1 cellular context compared by ENCODE assay signal in genomic region chr9:125405938-125406811, GRCh38.
TF ChIP-seq lines count a peak whose summit lies in the region.

No MANE protein-coding gene starts in this region.

TF ChIP-seq in K562, 482 proteins besides CTCF, POLR2A, EP300 and RAD21 (continued from another document):
- TF ChIP-seq ADNP (tag; IDR thresholded peaks at IDR 0.05) (peak; percentile 86), USF2 (CRISPR knock-in tag; IDR thresholded peaks at IDR 0.05) (peak; percentile 80), ARID1B (IDR thresholded peaks at IDR 0.05) (peak; percentile 32; the same call in 1 of the 2 replicates), SPI1 (IDR thresholded peaks at IDR 0.05; ENCODE audit: borderline replicate concordance, low read depth, low read length) (peak; percentile 85), BCOR (IDR thresholded peaks at IDR 0.05) (peak; percentile 94), BHLHE40 (IDR thresholded peaks at IDR 0.05; ENCODE audit: low read length) (peak; percentile 59), TSHZ1 (CRISPR knock-in tag; IDR thresholded peaks at IDR 0.05) (no peak), CREB3L1 (IDR thresholded peaks at IDR 0.05; ENCODE audit: borderline replicate concordance, low read depth) (no peak), TRIM28 (IDR thresholded peaks at IDR 0.05) (no peak), ZFX (CRISPR knock-in tag; IDR thresholded peaks at IDR 0.05) (no peak), TOE1 (IDR thresholded peaks at IDR 0.05; ENCODE audit: borderline replicate concordance) (peak; percentile 66; the same call in 1 of the 2 replicates), TOE1 (CRISPR knock-in tag; IDR thresholded peaks at IDR 0.05; ENCODE audit: borderline replicate concordance, low read depth) (no peak), RFX5 (IDR thresholded peaks at IDR 0.05; ENCODE audit: low read depth, low read length) (no peak), TFE3 (CRISPR knock-in tag; IDR thresholded peaks at IDR 0.05) (peak; percentile 55), ZFP36 (IDR thresholded peaks at IDR 0.05; ENCODE audit: low read depth, low read length, partially characterized antibody) (peak; percentile 86), PBX2 (CRISPR knock-in tag; IDR thresholded peaks at IDR 0.05; ENCODE audit: low read depth) (no peak), PBX2 (tag; conservative IDR thresholded peaks at IDR 0.05; ENCODE audit: low read depth) (peak; percentile 20; the same call in 1 of the 2 replicates), HDAC2 (IDR thresholded peaks at IDR 0.05) (0 out of 2 replicates have a peak, but pooled peaks have one; percentile 43), SMAD4 (CRISPR knock-in tag; conservative IDR thresholded peaks at IDR 0.05) (peak; percentile 71), JUND (IDR thresholded peaks at IDR 0.05; ENCODE audit: borderline replicate concordance, low read depth, low read length) (peak; percentile 73), JUND (tag; IDR thresholded peaks at IDR 0.05; ENCODE audit: borderline replicate concordance, low read depth, low read length) (no peak), JUN (IDR thresholded peaks at IDR 0.05; ENCODE audit: borderline replicate concordance, low read depth, low read length) (peak; percentile 57; the same call in 1 of the 2 replicates), JUN (CRISPR knock-in tag; IDR thresholded peaks at IDR 0.05; ENCODE audit: borderline replicate concordance) (no peak), KLF1 (tag; IDR thresholded peaks at IDR 0.05) (0 out of 2 replicates have a peak, but pooled peaks have one; percentile 40), PKNOX1 (IDR thresholded peaks at IDR 0.05) (peak; percentile 61), TCFL5 (CRISPR knock-in tag; conservative IDR thresholded peaks at IDR 0.05) (no peak), MITF (IDR thresholded peaks at IDR 0.05) (0 out of 2 replicates have a peak, but pooled peaks have one; percentile 16), RBM25 (IDR thresholded peaks at IDR 0.05; ENCODE audit: low read depth, low read length, severe bottlenecking) (peak; percentile 97), ATF3 (IDR thresholded peaks at IDR 0.05) (peak; percentile 72), ATF3 (CRISPR knock-in tag; conservative IDR thresholded peaks at IDR 0.05) (no peak), ATF7 (IDR thresholded peaks at IDR 0.05) (peak; percentile 34; the same call in 1 of the 2 replicates), CBX1 (IDR thresholded peaks at IDR 0.05; ENCODE audit: low read depth) (peak; percentile 30; the same call in 1 of the 2 replicates), CREM (IDR thresholded peaks at IDR 0.05; ENCODE audit: low read depth) (peak; percentile 39)
